Comparison of ENCODE assay signal across 12 cellular contexts in genomic region chr9:114988962-114989599, GRCh38. TPM values are rescaled to one million over a fixed set of nuclear protein-coding genes. Genes with fewer than 3 reads are reported as not detected.
DNase-seq lines count a peak whose midpoint lies in the region; ATAC-seq and TF ChIP-seq lines count a peak whose summit lies in the region.
"Had no signal": no experiment of that assay in that cellular context is flagged by ENCODE, and none has a peak within 500 bp of the region (broad histone marks: within the 10 kb centered on the region; RNA-seq: fewer than 3 reads in every experiment).

No MANE protein-coding gene starts in this region.

- peaks cover 48% of the 10 kb centered on the region for H3K4me1 Mint-ChIP-seq in activated naive CD8-positive, alpha-beta T cell treated with anti-CD3 and anti-CD28 coated beads for 36 hours
- H3K4me1 Mint-ChIP-seq in osteocyte (ENCODE audit: unreplicated experiment): no peaks in the 10 kb centered on the region

- no peak for TF ChIP-seq EP300 in ovary (IDR thresholded peaks at IDR 0.05)

- no peaks in the 10 kb centered on the region for H3K9me3 ChIP-seq in ovary

- TF ChIP-seq POLR2A in ovary (IDR thresholded peaks at IDR 0.05): no peak

- H3K27me3 Mint-ChIP-seq in activated naive CD8-positive, alpha-beta T cell treated with anti-CD3 and anti-CD28 coated beads for 36 hours: no peaks in the 10 kb centered on the region
- peaks cover 85% of the 10 kb centered on the region for H3K27me3 Mint-ChIP-seq in osteocyte (ENCODE audit: unreplicated experiment)

- peak overlapping the region; percentile 95 for H3K27ac Mint-ChIP-seq in activated naive CD8-positive, alpha-beta T cell treated with anti-CD3 and anti-CD28 coated beads for 36 hours
- no peak overlapping the region for H3K27ac Mint-ChIP-seq in osteocyte (ENCODE audit: unreplicated experiment)

- intact Hi-C loops in ovary (cut with DNase I): no loop called here

- H3K36me3 Mint-ChIP-seq in activated naive CD8-positive, alpha-beta T cell treated with anti-CD3 and anti-CD28 coated beads for 36 hours: no peaks in the 10 kb centered on the region
- no peaks in the 10 kb centered on the region for H3K36me3 Mint-ChIP-seq in osteocyte (ENCODE audit: unreplicated experiment)

- H3K27ac ChIP-seq in ovary: no peak overlapping the region
- H3K27ac ChIP-seq: VCaP had no signal

- 89 to 92% (median 91%) methylated on average over 8 of the region's 8 CpGs for WGBS in ovary, 3 donors

- TF ChIP-seq CTCF in AG10803 (conservative IDR thresholded peaks at IDR 0.05; ENCODE audit: low read length) (no peak), ovary (IDR thresholded peaks at IDR 0.05) (no peak), osteocyte (IDR thresholded peaks at IDR 0.05) (no peak)

- peak overlapping the region; percentile 35 for H3K4me3 Mint-ChIP-seq in activated naive CD8-positive, alpha-beta T cell treated with anti-CD3 and anti-CD28 coated beads for 36 hours
- no peak overlapping the region for H3K4me3 Mint-ChIP-seq in osteocyte (ENCODE audit: unreplicated experiment)

- H3K4me1 ChIP-seq in ovary (ENCODE audit: insufficient read depth): no peaks in the 10 kb centered on the region

- ATAC-seq in GM19351 (IDR thresholded peaks at IDR 0.05; ENCODE audit: unreplicated experiment): peak; percentile 64

- DNase-seq in AG10803 (ENCODE audit: low read depth) (peak; percentile 25), HT1080 (ENCODE audit: low read depth) (peak; percentile 78), ovary (no peak), osteocyte (ENCODE audit: extremely low spot score, unreplicated experiment) (no peak), NCI-H2196 (lab: John Stamatoyannopoulos, UW; ENCODE audit: unreplicated experiment) (no peak), NCI-H187 treated with DMSO at 0.1 percent for 48 hours (lab: John Stamatoyannopoulos, UW) (no peak)
- peak; percentile 44 for DNase-seq in activated naive CD8-positive, alpha-beta T cell treated with anti-CD3 and anti-CD28 coated beads for 36 hours
- DNase-seq: DMS79, small intestine had no signal

- H3K9me3 Mint-ChIP-seq in activated naive CD8-positive, alpha-beta T cell treated with anti-CD3 and anti-CD28 coated beads for 36 hours: no peaks in the 10 kb centered on the region
- H3K9me3 Mint-ChIP-seq in osteocyte (ENCODE audit: unreplicated experiment): no peaks in the 10 kb centered on the region

- H3K4me3 ChIP-seq in AG10803 (ENCODE audit: low read length) (no peak overlapping the region), ovary (no peak overlapping the region)

- H3K36me3 ChIP-seq in ovary: no peaks in the 10 kb centered on the region

- no peaks in the 10 kb centered on the region for H3K27me3 ChIP-seq in ovary

RNA-seq across cellular contexts. Expression of gene TNFSF8, which starts 58.7 kb away (rescaled TPM):
- total RNA-seq in HT1080 (2014; rRNA removed; shearing (Covaris generic)): not detected in 2 replicates
- not detected in 2 replicates for polyA plus RNA-seq in HT1080 (2015; cell fraction: cytosol; rRNA removed)
- polyA plus RNA-seq in HT1080 (2015; cell fraction: nucleus; rRNA removed): not detected in 2 replicates
- total RNA-seq in activated naive CD8-positive, alpha-beta T cell treated with anti-CD3 and anti-CD28 coated beads for 36 hours: 10 to 100 TPM; 57.3 to 59.9 TPM
- 1 to 10 TPM in 4 of 7 donors, under 1 TPM in 3; 0.45 to 1.6 (median 1.0) TPM for total RNA-seq in ovary
- 1 to 10 TPM in 1 of 2 donors, under 1 TPM in 1; 0.38 to 5.2 TPM for polyA plus RNA-seq in ovary
- total RNA-seq in osteocyte: not detected in 2 replicates
- total RNA-seq: glomerular endothelial cell had no signal

Comparison
In these comparisons a context has a peak if more than half of its experiments do, and no peak if none do; other contexts are left out.
1. DNase-seq: peak in AG10803 (single experiment), HT1080 (single experiment) and activated naive CD8-positive, alpha-beta T cell treated with anti-CD3 and anti-CD28 coated beads for 36 hours (single experiment); none in ovary (0 of 5), osteocyte (single experiment), NCI-H2196 (single experiment) and NCI-H187 treated with DMSO at 0.1 percent for 48 hours (single experiment).
2. RNA of gene TNFSF8, which starts 58.7 kb away (total RNA-seq): 57.3 to 59.9 TPM in activated naive CD8-positive, alpha-beta T cell treated with anti-CD3 and anti-CD28 coated beads for 36 hours; 0.45 to 1.6 TPM in ovary, not detected in HT1080 and not detected in osteocyte; every median in the first group is over 10 times any median in the second.